ENCODE assay signal across 4 cellular contexts in the genomic region with DNA sequence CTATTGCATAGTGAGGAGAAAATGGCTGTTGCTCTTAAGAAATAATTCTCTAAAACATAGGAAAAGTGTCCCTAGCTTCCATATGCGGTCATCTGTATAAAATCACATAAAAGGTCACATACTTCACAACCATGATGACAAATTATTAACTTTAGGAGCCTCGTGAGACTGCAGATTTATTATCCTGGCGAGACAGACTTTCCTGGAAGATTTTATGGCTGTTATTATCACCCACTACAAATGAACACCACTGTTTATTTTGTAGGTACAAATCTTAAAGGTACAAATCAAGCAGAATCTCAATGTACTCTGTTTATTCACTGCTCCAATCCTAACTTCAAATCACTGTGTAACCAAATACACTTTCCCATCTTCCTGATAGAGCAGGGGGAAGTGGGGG.
DNase-seq lines count a peak whose midpoint lies in the region; ATAC-seq, FAIRE-seq and TF ChIP-seq lines count a peak whose summit lies in the region.
"Not testable (repeated sequence)": the region's sequence is repeated elsewhere in the genome, so short reads cannot be mapped to it uniquely, and the experiment has no call there.

No MANE protein-coding gene starts in this region.

- H3K4me1 ChIP-seq in Panc1 (ENCODE audit: control insufficient read depth, insufficient read depth, low read length); mucosa of descending colon (ENCODE audit: low read depth): not testable (repeated sequence)

- H3K36me3 ChIP-seq in Panc1 (ENCODE audit: control insufficient read depth, insufficient read depth, low read length); mucosa of descending colon (ENCODE audit: low read depth): not testable (repeated sequence)

- TF ChIP-seq CTCF in Panc1 (IDR thresholded peaks at IDR 0.05); mucosa of descending colon (IDR thresholded peaks at IDR 0.05): not testable (repeated sequence)

- in situ Hi-C loops in Panc1 (cut with HindIII; ENCODE audit: low pct_unique_long_range_greater_than_20kb, low sequenced_read_pairs): not testable (repeated sequence)

- H3K9me3 ChIP-seq in Panc1 (ENCODE audit: control insufficient read depth, insufficient read depth, low read depth, low read length); mucosa of descending colon: not testable (repeated sequence)

- not testable (repeated sequence) for H3K27me3 ChIP-seq in Panc1 (ENCODE audit: control insufficient read depth, insufficient read depth, low read length)

- CTCF ChIA-PET in Panc1 (lab: Charles Lee): not testable (repeated sequence)

- H3K4me3 ChIP-seq in Panc1 (ENCODE audit: low read depth in 2 of 2, low read length in 2 of 2); mucosa of descending colon: not testable (repeated sequence)

- POLR2A ChIA-PET in Panc1 (lab: Charles Lee): not testable (repeated sequence)

- H3K27ac ChIP-seq in Panc1 (ENCODE audit: low read length): not testable (repeated sequence)

- not testable (repeated sequence) for DNase-seq in Panc1 (ENCODE audit: low read depth, low spot score); RCC 7860 (ENCODE audit: low spot score); left colon; mucosa of descending colon

- intact Hi-C loops in Panc1 (cut with micrococcal nuclease; ENCODE audit: unreplicated experiment); left colon (cut with DNase I, micrococcal nuclease); mucosa of descending colon (cut with DNase I, micrococcal nuclease): not testable (repeated sequence)

- peak; percentile 98 for FAIRE-seq in RCC 7860 (lab: Jason Lieb, UNC)

- BruUV-seq in Panc1 (replicated peaks; lab: Mats Ljungman, UMichigan): TSS peak; percentile 15

- ATAC-seq in Panc1: not testable (repeated sequence)
- ATAC-seq in left colon (peak; percentile 93), mucosa of descending colon (peak; percentile 95)
